In the genomic region with DNA sequence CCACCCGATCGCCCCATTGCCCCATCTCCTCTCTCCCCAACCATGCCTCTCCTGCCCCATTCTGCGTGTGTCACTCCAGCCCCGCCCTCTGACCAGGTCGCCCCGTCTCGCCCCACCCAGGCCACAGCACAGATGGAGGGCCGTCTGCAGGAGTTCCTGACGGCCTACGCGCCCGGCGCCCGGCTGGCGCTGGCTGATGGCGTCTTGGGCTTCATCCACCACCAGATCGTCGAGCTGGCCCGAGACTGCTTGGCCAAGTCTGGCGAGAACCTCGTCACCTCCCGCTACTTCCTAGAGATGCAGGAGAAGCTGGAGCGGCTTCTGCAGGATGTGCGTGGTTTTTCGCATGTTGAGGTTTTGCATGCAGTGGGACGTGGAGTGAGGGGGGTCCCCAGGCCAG, we compare ENCODE assay signal across 19 cellular contexts. TPM values are rescaled to one million over a fixed set of nuclear protein-coding genes. Genes with fewer than 3 reads are reported as not detected.
DNase-seq lines count a peak whose midpoint lies in the region; ATAC-seq and TF ChIP-seq lines count a peak whose summit lies in the region.
"Had no signal": no experiment of that assay in that cellular context is flagged by ENCODE, and none has a peak within 500 bp of the region (broad histone marks: within the 10 kb centered on the region; RNA-seq: fewer than 3 reads in every experiment).

No MANE protein-coding gene starts in this region.

- no peak overlapping the region for H3K4me3 Mint-ChIP-seq in activated T-helper 2 cell treated with anti-CD3 and anti-CD28 coated beads, Interferon-gamma antibody, Interleukin-2, Interleukin-4, amounts not matched to agents 10 μg/mL and 5 μg/mL and 100 μg/mL, durations not matched to agents 14 hours and 24 hours and 36 hours (ENCODE audit: low read depth)
- H3K4me3 Mint-ChIP-seq in nephron progenitor cell = no peak overlapping the region
- H3K4me3 Mint-ChIP-seq in activated CD4-positive, alpha-beta memory T cell treated with anti-CD3 and anti-CD28 coated beads, Interleukin-2, amount 10 ng/mL, durations not matched to agents 7 days and 5 days = no peak overlapping the region
- H3K4me3 Mint-ChIP-seq: B cell; CD4-positive, CD25-positive, alpha-beta regulatory T cell had no signal

- H3K4me3 ChIP-seq in SK-N-SH (ENCODE audit: low read depth in 2 of 2, low read length in 1 of 2) (no peak overlapping the region), left ventricle myocardium inferior (peak overlapping the region; percentile 15), MG63 (no peak overlapping the region)

- peaks cover 2 to 15% of the 10 kb centered on the region in 2 experiments for H3K36me3 ChIP-seq in SK-N-SH (replicated peaks in 1 of 2; ENCODE audit: control insufficient read depth in 1 of 2, insufficient read depth in 2 of 2, low read length in 1 of 2)
- H3K36me3 ChIP-seq in left ventricle myocardium inferior = peaks cover 12% of the 10 kb centered on the region
- peaks cover 6% of the 10 kb centered on the region; the same call in 1 of the 2 replicates for H3K36me3 ChIP-seq in MG63

- H3K4me1 Mint-ChIP-seq in activated T-helper 2 cell treated with anti-CD3 and anti-CD28 coated beads, Interferon-gamma antibody, Interleukin-2, Interleukin-4, amounts not matched to agents 10 μg/mL and 5 μg/mL and 100 μg/mL, durations not matched to agents 14 hours and 24 hours and 36 hours (ENCODE audit: low read depth) = peaks cover 22% of the 10 kb centered on the region
- H3K4me1 Mint-ChIP-seq in nephron progenitor cell = peaks cover 26% of the 10 kb centered on the region
- peaks cover 37% of the 10 kb centered on the region for H3K4me1 Mint-ChIP-seq in activated CD4-positive, alpha-beta memory T cell treated with anti-CD3 and anti-CD28 coated beads, Interleukin-2, amount 10 ng/mL, durations not matched to agents 7 days and 5 days

- H3K27me3 ChIP-seq in SK-N-SH (ENCODE audit: insufficient read depth) = no peaks in the 10 kb centered on the region
- H3K27me3 ChIP-seq in left ventricle myocardium inferior (ENCODE audit: low read depth) = no peaks in the 10 kb centered on the region
- H3K27me3 ChIP-seq in MG63 = no peaks in the 10 kb centered on the region

- H4K20me1 ChIP-seq in SK-N-SH (ENCODE audit: insufficient read depth) = no peaks in the 10 kb centered on the region

- intact Hi-C loops in activated T-helper 2 cell treated with anti-CD3 and anti-CD28 coated beads, Interferon-gamma antibody, Interleukin-2, Interleukin-4, amounts not matched to agents 10 μg/mL and 5 μg/mL and 100 μg/mL, durations not matched to agents 14 hours and 24 hours and 36 hours (cut with micrococcal nuclease) = no loop called here
- intact Hi-C loops in left ventricle myocardium inferior (cut with micrococcal nuclease) = no loop called here

- H3K27ac ChIP-seq in SK-N-SH (ENCODE audit: low read depth in 2 of 2, low read length in 1 of 2) (no peak overlapping the region), left ventricle myocardium inferior (replicated peaks) (peak overlapping the region; percentile 60)
- H3K27ac ChIP-seq: 22Rv1, RWPE1 had no signal

- no peak overlapping the region for H2AFZ ChIP-seq in SK-N-SH (ENCODE audit: low read depth)

- peak; percentile 17 for DNase-seq in SK-N-SH
- DNase-seq in activated T-helper 2 cell treated with anti-CD3 and anti-CD28 coated beads, Interferon-gamma antibody, Interleukin-2, Interleukin-4, amounts not matched to agents 10 μg/mL and 5 μg/mL and 100 μg/mL, durations not matched to agents 14 hours and 24 hours and 36 hours (ENCODE audit: low spot score) = no peak
- no peak for DNase-seq in left ventricle myocardium inferior
- no peak for DNase-seq in nephron progenitor cell
- no peak for DNase-seq in MG63
- no peak for DNase-seq in activated CD4-positive, alpha-beta memory T cell treated with anti-CD3 and anti-CD28 coated beads, Interleukin-2, amount 10 ng/mL, durations not matched to agents 7 days and 5 days
- DNase-seq: CD4-positive, CD25-positive, alpha-beta regulatory T cell; EL; IMR-90; Karpas-422; MM.1S; NCI-H187 treated with DMSO at 0.1 percent for 48 hours; NCI-H526 treated with DMSO at 0.1 percent for 48 hours had no signal

- TF ChIP-seq RAD21 in SK-N-SH (IDR thresholded peaks at IDR 0.05; ENCODE audit: low read length) = no peak

- CTCF ChIA-PET in SK-N-SH (lab: Yijun Ruan, JAX) = interaction anchor here (1.3 to 1.5 kb wide), 2 partner anchors 13 to 117 kb away, joined by 3 to 4 read pairs; no protein-coding TSS in a partner anchor
- CTCF ChIA-PET in activated CD4-positive, alpha-beta memory T cell treated with anti-CD3 and anti-CD28 coated beads, Interleukin-2, amount 10 ng/mL, durations not matched to agents 7 days and 5 days (lab: Charles Lee) = no interaction called here

- H3K27me3 Mint-ChIP-seq in activated T-helper 2 cell treated with anti-CD3 and anti-CD28 coated beads, Interferon-gamma antibody, Interleukin-2, Interleukin-4, amounts not matched to agents 10 μg/mL and 5 μg/mL and 100 μg/mL, durations not matched to agents 14 hours and 24 hours and 36 hours (ENCODE audit: low read depth) = no peaks in the 10 kb centered on the region
- peaks cover 6% of the 10 kb centered on the region for H3K27me3 Mint-ChIP-seq in nephron progenitor cell (ENCODE audit: low read depth, poor library complexity)
- no peaks in the 10 kb centered on the region for H3K27me3 Mint-ChIP-seq in activated CD4-positive, alpha-beta memory T cell treated with anti-CD3 and anti-CD28 coated beads, Interleukin-2, amount 10 ng/mL, durations not matched to agents 7 days and 5 days
- H3K27me3 Mint-ChIP-seq: B cell; CD4-positive, CD25-positive, alpha-beta regulatory T cell had no signal

- H3K9me2 ChIP-seq in SK-N-SH = no peaks in the 10 kb centered on the region

- WGBS in SK-N-SH (ENCODE audit: low lambda C conversion rate) = 87% methylated on average over 25 of the region's 26 CpGs

- no peaks in the 10 kb centered on the region for H3K9me3 Mint-ChIP-seq in activated T-helper 2 cell treated with anti-CD3 and anti-CD28 coated beads, Interferon-gamma antibody, Interleukin-2, Interleukin-4, amounts not matched to agents 10 μg/mL and 5 μg/mL and 100 μg/mL, durations not matched to agents 14 hours and 24 hours and 36 hours
- no peaks in the 10 kb centered on the region for H3K9me3 Mint-ChIP-seq in nephron progenitor cell
- no peaks in the 10 kb centered on the region for H3K9me3 Mint-ChIP-seq in activated CD4-positive, alpha-beta memory T cell treated with anti-CD3 and anti-CD28 coated beads, Interleukin-2, amount 10 ng/mL, durations not matched to agents 7 days and 5 days
- H3K9me3 Mint-ChIP-seq: CD4-positive, CD25-positive, alpha-beta regulatory T cell had no signal

- peak overlapping the region; percentile 49 for H3K27ac Mint-ChIP-seq in activated T-helper 2 cell treated with anti-CD3 and anti-CD28 coated beads, Interferon-gamma antibody, Interleukin-2, Interleukin-4, amounts not matched to agents 10 μg/mL and 5 μg/mL and 100 μg/mL, durations not matched to agents 14 hours and 24 hours and 36 hours
- peak overlapping the region; percentile 77 for H3K27ac Mint-ChIP-seq in nephron progenitor cell
- H3K27ac Mint-ChIP-seq in activated CD4-positive, alpha-beta memory T cell treated with anti-CD3 and anti-CD28 coated beads, Interleukin-2, amount 10 ng/mL, durations not matched to agents 7 days and 5 days = no peak overlapping the region
- H3K27ac Mint-ChIP-seq: B cell had no signal

- H3F3A ChIP-seq in SK-N-SH (replicated peaks; ENCODE audit: insufficient read depth) = no peaks in the 10 kb centered on the region

- no peak overlapping the region for H3K9ac ChIP-seq in SK-N-SH

- TF ChIP-seq CTCF in SK-N-SH (IDR thresholded peaks at IDR 0.05) (no peak), left ventricle myocardium inferior (IDR thresholded peaks at IDR 0.05; ENCODE audit: borderline replicate concordance) (no peak), nephron progenitor cell (IDR thresholded peaks at IDR 0.05) (no peak)

- peaks cover 0 to 1% of the 10 kb centered on the region in 2 experiments; a peak in 1 of 4 replicates for H3K4me1 ChIP-seq in SK-N-SH (ENCODE audit: control insufficient read depth in 1 of 2, insufficient read depth in 2 of 2, low read depth in 1 of 2, low read length in 1 of 2)
- peaks cover 9% of the 10 kb centered on the region for H3K4me1 ChIP-seq in left ventricle myocardium inferior

- peaks cover 33% of the 10 kb centered on the region for H3K36me3 Mint-ChIP-seq in activated T-helper 2 cell treated with anti-CD3 and anti-CD28 coated beads, Interferon-gamma antibody, Interleukin-2, Interleukin-4, amounts not matched to agents 10 μg/mL and 5 μg/mL and 100 μg/mL, durations not matched to agents 14 hours and 24 hours and 36 hours (ENCODE audit: low read depth)
- H3K36me3 Mint-ChIP-seq in nephron progenitor cell (ENCODE audit: low read depth) = peaks cover 20% of the 10 kb centered on the region
- H3K36me3 Mint-ChIP-seq in activated CD4-positive, alpha-beta memory T cell treated with anti-CD3 and anti-CD28 coated beads, Interleukin-2, amount 10 ng/mL, durations not matched to agents 7 days and 5 days (ENCODE audit: low read depth) = peaks cover 42% of the 10 kb centered on the region

- H3K9me3 ChIP-seq in SK-N-SH (no peaks in the 10 kb centered on the region), left ventricle myocardium inferior (replicated peaks) (no peaks in the 10 kb centered on the region), MG63 (no peaks in the 10 kb centered on the region)

- POLR2A ChIA-PET in SK-N-SH (lab: Yijun Ruan, JAX) = no interaction called here
- POLR2A ChIA-PET in activated CD4-positive, alpha-beta memory T cell treated with anti-CD3 and anti-CD28 coated beads, Interleukin-2, amount 10 ng/mL, durations not matched to agents 7 days and 5 days (lab: Charles Lee) = no interaction called here

- TF ChIP-seq EP300 in SK-N-SH (IDR thresholded peaks at IDR 0.05; ENCODE audit: borderline replicate concordance in 1 of 2, low read depth in 1 of 2, low read length in 1 of 2) = no peak

- no peak for ATAC-seq in SK-N-SH treated with all-trans-retinoic acid at 6 μM for 48 hours
- ATAC-seq in HG02884 (IDR thresholded peaks at IDR 0.05; ENCODE audit: unreplicated experiment) = no peak

- H3K4me2 ChIP-seq in SK-N-SH = no peak overlapping the region

- H3K79me2 ChIP-seq in SK-N-SH (ENCODE audit: insufficient read depth) = no peaks in the 10 kb centered on the region

RNA-seq across cellular contexts. Expression of a gene that starts 26.2 kb away (rescaled TPM):
- 3.1 and 4.5 TPM in 2 replicates for polyA plus RNA-seq in SK-N-SH (2012; rRNA removed)
- polyA plus RNA-seq in SK-N-SH (2012; cell fraction: cytosol; rRNA removed) = 1.9 and 3.1 TPM in 2 replicates
- polyA plus RNA-seq in SK-N-SH (2012; cell fraction: nucleus; rRNA removed) = 12.8 and 17.8 TPM in 2 replicates
- 16.6 and 17.2 TPM in 2 replicates for total RNA-seq in activated T-helper 2 cell treated with anti-CD3 and anti-CD28 coated beads, Interferon-gamma antibody, Interleukin-2, Interleukin-4, amounts not matched to agents 10 μg/mL and 5 μg/mL and 100 μg/mL, durations not matched to agents 14 hours and 24 hours and 36 hours
- total RNA-seq in left ventricle myocardium inferior = 4.6 TPM
- 0.20 and 0.95 TPM in 2 replicates for total RNA-seq in MG63 (2014; rRNA removed; shearing (Covaris generic); ENCODE audit: low replicate concordance)
- total RNA-seq in activated CD4-positive, alpha-beta memory T cell treated with anti-CD3 and anti-CD28 coated beads, Interleukin-2, amount 10 ng/mL, durations not matched to agents 7 days and 5 days = 10 to 100 TPM; 29.2 to 29.9 TPM

RNA-seq across cellular contexts. Expression of a gene that starts 29.1 kb away (rescaled TPM):
- 27.5 and 36.6 TPM in 2 replicates for polyA plus RNA-seq in SK-N-SH (2012; rRNA removed)
- polyA plus RNA-seq in SK-N-SH (2012; cell fraction: cytosol; rRNA removed) = 17.4 and 30.3 TPM in 2 replicates
- polyA plus RNA-seq in SK-N-SH (2012; cell fraction: nucleus; rRNA removed) = 52.1 and 53.0 TPM in 2 replicates
- total RNA-seq in activated T-helper 2 cell treated with anti-CD3 and anti-CD28 coated beads, Interferon-gamma antibody, Interleukin-2, Interleukin-4, amounts not matched to agents 10 μg/mL and 5 μg/mL and 100 μg/mL, durations not matched to agents 14 hours and 24 hours and 36 hours = 19.4 and 21.4 TPM in 2 replicates
- 28.0 TPM for total RNA-seq in left ventricle myocardium inferior
- 4.2 and 13.2 TPM in 2 replicates for total RNA-seq in MG63 (2014; rRNA removed; shearing (Covaris generic); ENCODE audit: low replicate concordance)
- 10 to 100 TPM; 10.9 to 11.3 TPM for total RNA-seq in activated CD4-positive, alpha-beta memory T cell treated with anti-CD3 and anti-CD28 coated beads, Interleukin-2, amount 10 ng/mL, durations not matched to agents 7 days and 5 days

RNA-seq across cellular contexts. Expression of a gene that starts 37.1 kb away (rescaled TPM):
- polyA plus RNA-seq in SK-N-SH (2012; rRNA removed) = 0.02 TPM in 1 of 2 replicates, not detected in the other
- 0.05 TPM in 1 of 2 replicates, not detected in the other for polyA plus RNA-seq in SK-N-SH (2012; cell fraction: cytosol; rRNA removed)
- not detected in 2 replicates for polyA plus RNA-seq in SK-N-SH (2012; cell fraction: nucleus; rRNA removed)
- 41.4 and 43.3 TPM in 2 replicates for total RNA-seq in activated T-helper 2 cell treated with anti-CD3 and anti-CD28 coated beads, Interferon-gamma antibody, Interleukin-2, Interleukin-4, amounts not matched to agents 10 μg/mL and 5 μg/mL and 100 μg/mL, durations not matched to agents 14 hours and 24 hours and 36 hours
- 0.44 TPM for total RNA-seq in left ventricle myocardium inferior
- total RNA-seq in MG63 (2014; rRNA removed; shearing (Covaris generic); ENCODE audit: low replicate concordance) = not detected in 2 replicates
- total RNA-seq in activated CD4-positive, alpha-beta memory T cell treated with anti-CD3 and anti-CD28 coated beads, Interleukin-2, amount 10 ng/mL, durations not matched to agents 7 days and 5 days = 10 to 100 TPM; 66.1 to 70.6 TPM
- total RNA-seq: HT-29, IMR-90 had no signal
- polyA plus RNA-seq: IMR-90 had no signal

RNA-seq across cellular contexts. Expression of a gene that starts 49.8 kb away (rescaled TPM):
- 10.7 and 11.6 TPM in 2 replicates for polyA plus RNA-seq in SK-N-SH (2012; rRNA removed)
- 4.4 and 6.7 TPM in 2 replicates for polyA plus RNA-seq in SK-N-SH (2012; cell fraction: cytosol; rRNA removed)
- polyA plus RNA-seq in SK-N-SH (2012; cell fraction: nucleus; rRNA removed) = 4.5 and 5.5 TPM in 2 replicates
- 37.0 and 41.2 TPM in 2 replicates for total RNA-seq in activated T-helper 2 cell treated with anti-CD3 and anti-CD28 coated beads, Interferon-gamma antibody, Interleukin-2, Interleukin-4, amounts not matched to agents 10 μg/mL and 5 μg/mL and 100 μg/mL, durations not matched to agents 14 hours and 24 hours and 36 hours
- 23.3 TPM for total RNA-seq in left ventricle myocardium inferior
- 1.0 TPM in 1 of 2 replicates, not detected in the other for total RNA-seq in MG63 (2014; rRNA removed; shearing (Covaris generic); ENCODE audit: low replicate concordance)
- 10 to 100 TPM; 48.0 to 55.6 TPM for total RNA-seq in activated CD4-positive, alpha-beta memory T cell treated with anti-CD3 and anti-CD28 coated beads, Interleukin-2, amount 10 ng/mL, durations not matched to agents 7 days and 5 days

Comparison
In these comparisons a context has a peak if more than half of its experiments do, and no peak if none do; other contexts are left out.
1. RNA of a gene that starts 37.1 kb away (total RNA-seq): 66.1 to 70.6 TPM in activated CD4-positive, alpha-beta memory T cell treated with anti-CD3 and anti-CD28 coated beads, Interleukin-2, amount 10 ng/mL, durations not matched to agents 7 days and 5 days and 41.4 to 43.3 TPM in activated T-helper 2 cell treated with anti-CD3 and anti-CD28 coated beads, Interferon-gamma antibody, Interleukin-2, Interleukin-4, amounts not matched to agents 10 μg/mL and 5 μg/mL and 100 μg/mL, durations not matched to agents 14 hours and 24 hours and 36 hours; 0.44 TPM in left ventricle myocardium inferior (single experiment) and not detected in MG63; every median in the first group is over 10 times any median in the second.